ENCODE assay signal across 13 cellular contexts in genomic region chr15:41943543-41944312, GRCh38. TPM values are rescaled to one million over a fixed set of nuclear protein-coding genes. Genes with fewer than 3 reads are reported as not detected.
DNase-seq lines count a peak whose midpoint lies in the region; ATAC-seq and TF ChIP-seq lines count a peak whose summit lies in the region.
"Had no signal": no experiment of that assay in that cellular context is flagged by ENCODE, and none has a peak within 500 bp of the region (broad histone marks: within the 10 kb centered on the region; RNA-seq: fewer than 3 reads in every experiment).

No MANE protein-coding gene starts in this region.

- peak overlapping the region; percentile 63 for H3K4me2 ChIP-seq in mammary epithelial cell (ENCODE audit: insufficient read depth, low read depth, low read length)

- H3K27ac Mint-ChIP-seq in activated CD4-positive, alpha-beta memory T cell treated with anti-CD3 and anti-CD28 coated beads for 36 hours: peak overlapping the region; percentile 38
- H3K27ac Mint-ChIP-seq in activated CD4-positive, alpha-beta memory T cell treated with anti-CD3 and anti-CD28 coated beads, Interleukin-2, amount 10 ng/mL, durations not matched to agents 7 days and 5 days: no peak overlapping the region
- H3K27ac Mint-ChIP-seq in mesothelial cell of epicardium (peak overlapping the region; percentile 97), glutamatergic neuron (ENCODE audit: unreplicated experiment) (no peak overlapping the region)

- H3K4me3 Mint-ChIP-seq in activated CD4-positive, alpha-beta memory T cell treated with anti-CD3 and anti-CD28 coated beads for 36 hours: no peak overlapping the region
- H3K4me3 Mint-ChIP-seq in activated CD4-positive, alpha-beta memory T cell treated with anti-CD3 and anti-CD28 coated beads, Interleukin-2, amount 10 ng/mL, durations not matched to agents 7 days and 5 days: no peak overlapping the region
- H3K4me3 Mint-ChIP-seq in mesothelial cell of epicardium (peak overlapping the region; percentile 0), glutamatergic neuron (ENCODE audit: unreplicated experiment) (no peak overlapping the region)
- H3K4me3 Mint-ChIP-seq: dendritic cell treated with granulocyte-macrophage colony-stimulating factor and Interleukin-4, amounts not matched to agents 40 ng/mL and 50 ng/mL, for 4 days; naive B cell had no signal

- peaks cover 13% of the 10 kb centered on the region for H3K36me3 Mint-ChIP-seq in activated CD4-positive, alpha-beta memory T cell treated with anti-CD3 and anti-CD28 coated beads for 36 hours
- peaks cover 30% of the 10 kb centered on the region for H3K36me3 Mint-ChIP-seq in activated CD4-positive, alpha-beta memory T cell treated with anti-CD3 and anti-CD28 coated beads, Interleukin-2, amount 10 ng/mL, durations not matched to agents 7 days and 5 days (ENCODE audit: low read depth)
- H3K36me3 Mint-ChIP-seq in mesothelial cell of epicardium (peaks cover 3% of the 10 kb centered on the region), glutamatergic neuron (ENCODE audit: unreplicated experiment) (no peaks in the 10 kb centered on the region)

- H3K9ac ChIP-seq in mammary epithelial cell (ENCODE audit: insufficient read depth, low read length): no peak overlapping the region

- H3K27ac ChIP-seq in mammary epithelial cell (ENCODE audit: insufficient read depth, low read depth, low read length) (peak overlapping the region; percentile 50), transverse colon (peak overlapping the region; percentile 20 to 61 (median 46))

- CTCF ChIA-PET in activated CD4-positive, alpha-beta memory T cell treated with anti-CD3 and anti-CD28 coated beads for 36 hours (lab: Charles Lee): no interaction called here
- CTCF ChIA-PET in activated CD4-positive, alpha-beta memory T cell treated with anti-CD3 and anti-CD28 coated beads, Interleukin-2, amount 10 ng/mL, durations not matched to agents 7 days and 5 days (lab: Charles Lee): no interaction called here
- CTCF ChIA-PET in mammary epithelial cell (lab: Charles Lee; ENCODE audit: low non-redundant PET): interaction anchor here (1.2 kb wide), 1 partner anchor 39 kb away, joined by 3 read pairs; no protein-coding TSS in a partner anchor

- H3K4me3 ChIP-seq in mammary epithelial cell (replicated peaks in 1 of 3; ENCODE audit: insufficient read depth in 1 of 3, low read depth in 2 of 3, low read length in 3 of 3) (no peak overlapping the region), transverse colon (no peak overlapping the region)

- H2AFZ ChIP-seq in mammary epithelial cell (ENCODE audit: low read depth, low read length): no peak overlapping the region

- H3K27me3 ChIP-seq in mammary epithelial cell (ENCODE audit: insufficient read depth, low read length) (no peaks in the 10 kb centered on the region), transverse colon (no peaks in the 10 kb centered on the region)

- no peaks in the 10 kb centered on the region for H3K9me3 Mint-ChIP-seq in activated CD4-positive, alpha-beta memory T cell treated with anti-CD3 and anti-CD28 coated beads for 36 hours
- no peaks in the 10 kb centered on the region for H3K9me3 Mint-ChIP-seq in activated CD4-positive, alpha-beta memory T cell treated with anti-CD3 and anti-CD28 coated beads, Interleukin-2, amount 10 ng/mL, durations not matched to agents 7 days and 5 days
- H3K9me3 Mint-ChIP-seq in mesothelial cell of epicardium: no peaks in the 10 kb centered on the region
- peaks cover 8% of the 10 kb centered on the region for H3K9me3 Mint-ChIP-seq in glutamatergic neuron (ENCODE audit: unreplicated experiment)
- H3K9me3 Mint-ChIP-seq: dendritic cell treated with granulocyte-macrophage colony-stimulating factor and Interleukin-4, amounts not matched to agents 40 ng/mL and 50 ng/mL, for 4 days; naive B cell had no signal

- H3K36me3 ChIP-seq in mammary epithelial cell (ENCODE audit: insufficient read depth, low read length) (peaks cover 13% of the 10 kb centered on the region), transverse colon (no peaks in the 10 kb centered on the region)

- WGBS in mammary epithelial cell (ENCODE audit: low coverage, missing lambda C conversion rate): 88% methylated on average over 6 of the region's 6 CpGs
- 90% methylated on average over 6 of the region's 6 CpGs; no CpG with 5 or more reads in 1 of the 2 donors for WGBS in transverse colon (ENCODE audit: low coverage in 1 of 2), 2 donors

- dilution Hi-C loops in mammary epithelial cell (cut with HindIII; ENCODE audit: low sequenced_read_pairs): no loop called here

- H3K4me1 ChIP-seq in mammary epithelial cell (ENCODE audit: insufficient read depth, low read length) (peaks cover 91% of the 10 kb centered on the region), transverse colon (peaks cover 0 to 10% (median 6%) of the 10 kb centered on the region in 4 donors)

- DNase-seq in activated CD4-positive, alpha-beta memory T cell treated with anti-CD3 and anti-CD28 coated beads for 36 hours: no peak
- no peak for DNase-seq in activated CD4-positive, alpha-beta memory T cell treated with anti-CD3 and anti-CD28 coated beads, Interleukin-2, amount 10 ng/mL, durations not matched to agents 7 days and 5 days
- DNase-seq in mammary epithelial cell: no peak
- DNase-seq in mesothelial cell of epicardium (ENCODE audit: low spot score in 2 of 2, unreplicated experiment in 2 of 2): no peak
- no peak for DNase-seq in transverse colon
- DNase-seq in glutamatergic neuron: no peak
- DNase-seq: naive B cell, NCI-H446 treated with DMSO at 0.1 percent for 48 hours, SIG-M5 had no signal

- H3K27me3 Mint-ChIP-seq in activated CD4-positive, alpha-beta memory T cell treated with anti-CD3 and anti-CD28 coated beads for 36 hours: no peaks in the 10 kb centered on the region
- H3K27me3 Mint-ChIP-seq in activated CD4-positive, alpha-beta memory T cell treated with anti-CD3 and anti-CD28 coated beads, Interleukin-2, amount 10 ng/mL, durations not matched to agents 7 days and 5 days: no peaks in the 10 kb centered on the region
- H3K27me3 Mint-ChIP-seq in mesothelial cell of epicardium (ENCODE audit: low read depth) (no peaks in the 10 kb centered on the region), glutamatergic neuron (ENCODE audit: unreplicated experiment) (peaks cover 4% of the 10 kb centered on the region)
- H3K27me3 Mint-ChIP-seq: dendritic cell treated with granulocyte-macrophage colony-stimulating factor and Interleukin-4, amounts not matched to agents 40 ng/mL and 50 ng/mL, for 4 days; naive B cell had no signal

- H3K79me2 ChIP-seq in mammary epithelial cell (ENCODE audit: insufficient read depth, low read length): peaks cover 77% of the 10 kb centered on the region

- in situ Hi-C loops in mammary epithelial cell (cut with MboI; ENCODE audit: low sequenced_read_pairs in 2 of 2): no loop called here
- in situ Hi-C loops in transverse colon (cut with MboI; ENCODE audit: low pct_ligation_motif_present in 1 of 4, low pct_unique_long_range_greater_than_20kb in 1 of 4, low sequenced_read_pairs in 3 of 4): no loop called here

- POLR2A ChIA-PET in activated CD4-positive, alpha-beta memory T cell treated with anti-CD3 and anti-CD28 coated beads for 36 hours (lab: Charles Lee): interaction anchor here (5.8 kb wide), 1 partner anchor 28 kb away, joined by 63 read pairs; the partner anchor contains the start of gene EHD4
- POLR2A ChIA-PET in activated CD4-positive, alpha-beta memory T cell treated with anti-CD3 and anti-CD28 coated beads, Interleukin-2, amount 10 ng/mL, durations not matched to agents 7 days and 5 days (lab: Charles Lee): interaction anchor here (10.7 kb wide), 1 partner anchor 27 kb away, joined by 186 read pairs; the partner anchor contains the start of gene EHD4

- intact Hi-C loops in activated CD4-positive, alpha-beta memory T cell treated with anti-CD3 and anti-CD28 coated beads for 36 hours (cut with micrococcal nuclease): no loop called here
- intact Hi-C loops in mammary epithelial cell (cut with micrococcal nuclease) (no loop called here), transverse colon (cut with DNase I; ENCODE audit: low total_unique reads) (no loop called here)

- peaks cover 35% of the 10 kb centered on the region for H3K4me1 Mint-ChIP-seq in activated CD4-positive, alpha-beta memory T cell treated with anti-CD3 and anti-CD28 coated beads for 36 hours (ENCODE audit: low read depth)
- peaks cover 36% of the 10 kb centered on the region for H3K4me1 Mint-ChIP-seq in activated CD4-positive, alpha-beta memory T cell treated with anti-CD3 and anti-CD28 coated beads, Interleukin-2, amount 10 ng/mL, durations not matched to agents 7 days and 5 days
- H3K4me1 Mint-ChIP-seq in mesothelial cell of epicardium (peaks cover 54% of the 10 kb centered on the region), glutamatergic neuron (ENCODE audit: low read depth, unreplicated experiment) (peaks cover 6% of the 10 kb centered on the region)

- no peak for TF ChIP-seq CTCF in mammary epithelial cell (conservative IDR thresholded peaks at IDR 0.05 in 1 of 2, IDR thresholded peaks at IDR 0.05 in 1 of 2; ENCODE audit: extremely low read depth in 1 of 2, insufficient read depth in 1 of 2, low read depth in 1 of 2, low read length in 2 of 2)
- TF ChIP-seq CTCF in mesothelial cell of epicardium (IDR thresholded peaks at IDR 0.05; ENCODE audit: unreplicated experiment): no peak
- no peak for TF ChIP-seq CTCF in transverse colon (IDR thresholded peaks at IDR 0.05)
- no peak for TF ChIP-seq CTCF in glutamatergic neuron (IDR thresholded peaks at IDR 0.05; ENCODE audit: partially characterized antibody, unreplicated experiment)

- ATAC-seq in GM19463 (IDR thresholded peaks at IDR 0.05; ENCODE audit: unreplicated experiment) (no peak), GM19467 (IDR thresholded peaks at IDR 0.05; ENCODE audit: unreplicated experiment) (no peak)
- ATAC-seq: activated CD4-positive, CD25-positive, alpha-beta regulatory T cell treated with anti-CD3 and anti-CD28 coated beads, Interleukin-2, amount 50 U/mL, for 24 hours had no signal

- H3K9me3 ChIP-seq in mammary epithelial cell (replicated peaks; ENCODE audit: insufficient read depth, low read length): no peaks in the 10 kb centered on the region
- H3K9me3 ChIP-seq in transverse colon: no peaks in the 10 kb centered on the region

- no TSS peak for BruUV-seq in mammary epithelial cell (replicated peaks; lab: Mats Ljungman, UMichigan)

- TF ChIP-seq POLR2A in transverse colon (IDR thresholded peaks at IDR 0.05): no peak

- H4K20me1 ChIP-seq in mammary epithelial cell (ENCODE audit: insufficient read depth, low read length): no peaks in the 10 kb centered on the region

- TF ChIP-seq EP300 in transverse colon (IDR thresholded peaks at IDR 0.05; ENCODE audit: low read depth): no peak

RNA-seq across cellular contexts. Expression of gene EHD4, which starts 28.6 kb away (rescaled TPM):
- 10 to 100 TPM; 43.6 to 45.0 TPM for total RNA-seq in activated CD4-positive, alpha-beta memory T cell treated with anti-CD3 and anti-CD28 coated beads for 36 hours
- 10 to 100 TPM; 25.0 to 25.3 TPM for total RNA-seq in activated CD4-positive, alpha-beta memory T cell treated with anti-CD3 and anti-CD28 coated beads, Interleukin-2, amount 10 ng/mL, durations not matched to agents 7 days and 5 days
- total RNA-seq in mammary epithelial cell: 10 to 100 TPM; 53.6 to 65.0 TPM
- 55.8 TPM for polyA plus RNA-seq in mammary epithelial cell
- polyA minus RNA-seq in mammary epithelial cell: 66.8 TPM
- total RNA-seq in mesothelial cell of epicardium: 14.5 to 16.1 TPM (median 15.8 TPM) in 3 replicates
- total RNA-seq in transverse colon: 10 to 100 TPM; 16.9 to 55.4 (median 35.5) TPM
- 4.0 TPM for total RNA-seq in glutamatergic neuron (ENCODE audit: unreplicated experiment)

RNA-seq across cellular contexts. Expression of gene SPTBN5, which starts 49.9 kb away (rescaled TPM):
- 1 to 10 TPM in 1 of 2 experiments, under 1 TPM in 1; 0.88 to 1.6 TPM for total RNA-seq in activated CD4-positive, alpha-beta memory T cell treated with anti-CD3 and anti-CD28 coated beads for 36 hours
- 1 to 10 TPM; 1.5 to 1.6 TPM for total RNA-seq in activated CD4-positive, alpha-beta memory T cell treated with anti-CD3 and anti-CD28 coated beads, Interleukin-2, amount 10 ng/mL, durations not matched to agents 7 days and 5 days
- 10 to 100 TPM in 1 of 2 donors, 1 to 10 TPM in 1; 3.0 to 17.0 TPM for total RNA-seq in mammary epithelial cell
- 2.1 TPM for polyA plus RNA-seq in mammary epithelial cell
- polyA minus RNA-seq in mammary epithelial cell: 0.93 TPM
- 2.1 to 2.7 TPM (median 2.3 TPM) in 3 replicates for total RNA-seq in mesothelial cell of epicardium
- total RNA-seq in transverse colon: 1 to 10 TPM in 2 of 4 donors, under 1 TPM in 2; 0.16 to 8.0 (median 1.1) TPM
- total RNA-seq in glutamatergic neuron (ENCODE audit: unreplicated experiment): 0.32 TPM

Comparison
In these comparisons a context has a peak if more than half of its experiments do, and no peak if none do; other contexts are left out.
1. H3K27ac Mint-ChIP-seq: peak in activated CD4-positive, alpha-beta memory T cell treated with anti-CD3 and anti-CD28 coated beads for 36 hours (single experiment) and mesothelial cell of epicardium (single experiment); none in activated CD4-positive, alpha-beta memory T cell treated with anti-CD3 and anti-CD28 coated beads, Interleukin-2, amount 10 ng/mL, durations not matched to agents 7 days and 5 days (single experiment) and glutamatergic neuron (single experiment).